ENCODE assay signal across 8 cellular contexts in genomic region chr16:2883027-2883846, GRCh38. TPM values are rescaled to one million over a fixed set of nuclear protein-coding genes. Genes with fewer than 3 reads are reported as not detected.
DNase-seq lines count a peak whose midpoint lies in the region; ATAC-seq, FAIRE-seq and TF ChIP-seq lines count a peak whose summit lies in the region.

FLYWCH2 (plus strand) TSS chr16:2883215; CDS start chr16:2896450, 13,235 bp downstream.

- peaks cover 0 to 8% (median 0%) of the 10 kb centered on the region in 3 donors for H3K4me1 ChIP-seq in pancreas
- peaks cover 0 to 17% (median 9%) of the 10 kb centered on the region in 4 donors for H3K4me1 ChIP-seq in tibial artery

- H3K4me3 ChIP-seq in GM12865 (ENCODE audit: low read depth, low read length) (peak within 1 kb of the TSS; percentile 85), pancreas (peak within 1 kb of the TSS; percentile 64 to 76 (median 70)), tibial artery (peak within 1 kb of the TSS; percentile 86 to 87)

- ATAC-seq in HG02759 (IDR thresholded peaks at IDR 0.05; ENCODE audit: unreplicated experiment) (peak; percentile 72), Right ventricle myocardium inferior (peak; percentile 89), pancreas (peak; percentile 86 to 95 (median 90))

- H3K9me3 ChIP-seq in pancreas (no peaks in the 10 kb centered on the region), tibial artery (no peaks in the 10 kb centered on the region)

- TF ChIP-seq CTCF in GM12865 (IDR thresholded peaks at IDR 0.05; ENCODE audit: insufficient read depth, low read depth, low read length, missing control alignments) (no peak), pancreas (IDR thresholded peaks at IDR 0.05) (no peak), tibial artery (IDR thresholded peaks at IDR 0.05) (peak in 1 of 2 experiments; percentile 22)

- H3K36me3 ChIP-seq in pancreas (no peaks in the 10 kb centered on the region), tibial artery (no peaks in the 10 kb centered on the region)

- H3K27ac ChIP-seq in pancreas (peak within 1 kb of the TSS; percentile 83 to 91 (median 88)), tibial artery (peak within 1 kb of the TSS; percentile 93 to 96)

- no peaks in the 10 kb centered on the region for H3K27me3 ChIP-seq in pancreas
- no peaks in the 10 kb centered on the region for H3K27me3 ChIP-seq in tibial artery

- no peak for FAIRE-seq in pancreas (lab: Jason Lieb, UNC)

- WGBS in pancreas, 2 donors = 1% methylated on average over 59 to 82 of the region's 82 CpGs

- DNase-seq in GM12865 (ENCODE audit: low read depth) (peak; percentile 98), NCI-H1417 (lab: John Stamatoyannopoulos, UW) (peak; percentile 98 to 99 (median 99)), SW 1271 (lab: John Stamatoyannopoulos, UW) (peak; percentile 39 to 87), Right ventricle myocardium inferior (ENCODE audit: missing footprints) (peak; percentile 99), pancreas (peak; percentile 96 to 100 (median 98)), tibial artery (peak; percentile 97 to 99)
- DNase-seq in activated naive CD8-positive, alpha-beta T cell treated with anti-CD3 and anti-CD28 coated beads, Interleukin-2, amount 50 U/mL, for 16 hours (ENCODE audit: low read depth, low spot score) = peak; percentile 98

- intact Hi-C loops in Right ventricle myocardium inferior (cut with DNase I) (loop anchor here (1.0 to 2.0 kb wide), 2 partner anchors 21 to 30 kb away; no protein-coding TSS in a partner anchor), pancreas (cut with DNase I) (no loop called here), tibial artery (cut with DNase I; ENCODE audit: low total_unique reads) (no loop called here)

RNA-seq across cellular contexts. Expression of gene FLYWCH2, which starts in this region (rescaled TPM):
- 31.3 TPM for total RNA-seq in Right ventricle myocardium inferior
- total RNA-seq in pancreas = 10 to 100 TPM in 1 of 6 donors, 1 to 10 TPM in 5; 5.8 to 10.1 (median 7.7) TPM
- 10 to 100 TPM; 18.2 to 26.1 TPM for polyA plus RNA-seq in pancreas

Comparison
In these comparisons a context has a peak if more than half of its experiments do, and no peak if none do; other contexts are left out.
1. Peak in every context shown above with its lines: DNase-seq, ATAC-seq, H3K4me3 ChIP-seq and H3K27ac ChIP-seq.